In genomic region chr2:118521272-118521671, GRCh38 we compare ENCODE assay signal across 29 cellular contexts.
"Had no signal": no experiment of that assay in that cellular context is flagged by ENCODE, and none has a peak within 500 bp of the region (broad histone marks: within the 10 kb centered on the region; RNA-seq: fewer than 3 reads in every experiment).

No MANE protein-coding gene starts in this region.

- H3K9me3 Mint-ChIP-seq: type B pancreatic cell had no signal

- DNase-seq: stimulated activated CD4-positive, alpha-beta T cell treated with anti-CD3 and anti-CD28 coated beads, Interleukin-2, amount 100 ng/mL, for 48 hours; stimulated activated CD4-positive, alpha-beta T cell treated with anti-CD3 and anti-CD28 coated beads, Interleukin-4, amount 100 ng/mL, for 1 hour; stimulated activated CD4-positive, alpha-beta T cell treated with anti-CD3 and anti-CD28 coated beads, Interleukin-4, amount 100 ng/mL, for 24 hours; stimulated activated CD4-positive, alpha-beta T cell treated with anti-CD3 and anti-CD28 coated beads, Interleukin-4, amount 100 ng/mL, for 4 hours; stimulated activated CD8-positive, alpha-beta memory T cell treated with anti-CD3 and anti-CD28 coated beads, Interleukin-4, amount 100 ng/mL, for 48 hours; stimulated activated naive B cell treated with anti-CD40 and anti-IgM and Interleukin-4, amounts not matched to agents 10 μg/mL and 1 μg/mL and 100 μg/mL, for 72 hours; stimulated activated naive CD4-positive, alpha-beta T cell; stimulated activated naive CD4-positive, alpha-beta T cell treated with Interleukin-2 at 50 U/mL for 16 hours; stimulated activated naive CD8-positive, alpha-beta T cell treated with anti-CD3 and anti-CD28 coated beads, Interleukin-15, amount 100 ng/mL, for 72 hours; stimulated activated naive CD8-positive, alpha-beta T cell treated with anti-CD3 and anti-CD28 coated beads, Interleukin-15, Interleukin-2, amounts not matched to agents 100 U/mL and 50 U/mL, for 24 hours; stomach; substantia nigra; testis; thyroid gland; tibial artery; transverse colon; trophoblast cell; upper lobe of left lung; upper lobe of right lung; uterus had no signal

- H3K4me3 ChIP-seq: stomach, suprapubic skin, testis, thoracic aorta, thyroid gland, tibial artery, tibial nerve, transverse colon, upper lobe of left lung, upper lobe of right lung, uterus, vagina had no signal

- H3K4me1 ChIP-seq: stomach, suprapubic skin, testis, thyroid gland, tibial artery, tibial nerve, transverse colon, upper lobe of left lung, upper lobe of right lung, uterus, vagina had no signal

- H3K27ac ChIP-seq: stomach, suprapubic skin, testis, thoracic aorta, thyroid gland, tibial artery, tibial nerve, transverse colon, upper lobe of left lung, upper lobe of right lung, uterus, vagina had no signal

- H3K27me3 Mint-ChIP-seq: stimulated activated memory B cell treated with anti-CD40 and anti-IgM and Interleukin-4, amounts not matched to agents 10 μg/mL and 1 μg/mL and 100 μg/mL, for 72 hours; stimulated activated naive B cell treated with anti-CD40 and anti-IgM and Interleukin-4, amounts not matched to agents 10 μg/mL and 1 μg/mL and 100 μg/mL, for 72 hours; stimulated activated naive CD8-positive, alpha-beta T cell treated with anti-CD3 and anti-CD28 coated beads, Interleukin-15, amount 100 ng/mL, for 72 hours; stimulated activated naive CD8-positive, alpha-beta T cell treated with anti-CD3 and anti-CD28 coated beads, Interleukin-15, Interleukin-2, amounts not matched to agents 100 ng/mL and 50 ng/mL, for 24 hours had no signal

- H3K27me3 ChIP-seq: stomach, suprapubic skin, testis, thyroid gland, tibial artery, tibial nerve, transverse colon, upper lobe of left lung, upper lobe of right lung, uterus, vagina had no signal

- H3K27ac Mint-ChIP-seq: stimulated activated effector memory CD8-positive, alpha-beta T cell treated with anti-CD3 and anti-CD28 coated beads, Interleukin-12 subunit alpha, Interleukin-12 subunit beta, amount 100 ng/mL, for 72 hours; stimulated activated memory B cell treated with anti-CD40 and anti-IgM and Interleukin-4, amounts not matched to agents 10 μg/mL and 1 μg/mL and 100 μg/mL, for 72 hours; stimulated activated naive B cell treated with anti-CD40 and anti-IgM and Interleukin-4, amounts not matched to agents 10 μg/mL and 1 μg/mL and 100 μg/mL, for 72 hours; stimulated activated naive CD8-positive, alpha-beta T cell treated with anti-CD3 and anti-CD28 coated beads, Interleukin-15, amount 100 ng/mL, for 72 hours; stimulated activated naive CD8-positive, alpha-beta T cell treated with anti-CD3 and anti-CD28 coated beads, Interleukin-15, Interleukin-2, amounts not matched to agents 100 ng/mL and 50 ng/mL, for 24 hours; type B pancreatic cell had no signal

- H3K9me3 ChIP-seq: testis, thyroid gland, transverse colon, upper lobe of right lung, uterus, vagina had no signal

- H3K4me1 Mint-ChIP-seq: stimulated activated effector memory CD8-positive, alpha-beta T cell treated with anti-CD3 and anti-CD28 coated beads, Interleukin-12 subunit alpha, Interleukin-12 subunit beta, amount 100 ng/mL, for 72 hours; stimulated activated memory B cell treated with anti-CD40 and anti-IgM and Interleukin-4, amounts not matched to agents 10 μg/mL and 1 μg/mL and 100 μg/mL, for 72 hours; stimulated activated naive B cell treated with anti-CD40 and anti-IgM and Interleukin-4, amounts not matched to agents 10 μg/mL and 1 μg/mL and 100 μg/mL, for 72 hours; stimulated activated naive CD8-positive, alpha-beta T cell treated with anti-CD3 and anti-CD28 coated beads, Interleukin-15, amount 100 ng/mL, for 72 hours had no signal

- H3K36me3 Mint-ChIP-seq: stimulated activated effector memory CD8-positive, alpha-beta T cell treated with anti-CD3 and anti-CD28 coated beads, Interleukin-12 subunit alpha, Interleukin-12 subunit beta, amount 100 ng/mL, for 72 hours; stimulated activated memory B cell treated with anti-CD40 and anti-IgM and Interleukin-4, amounts not matched to agents 10 μg/mL and 1 μg/mL and 100 μg/mL, for 72 hours; stimulated activated naive B cell treated with anti-CD40 and anti-IgM and Interleukin-4, amounts not matched to agents 10 μg/mL and 1 μg/mL and 100 μg/mL, for 72 hours; type B pancreatic cell had no signal

- FAIRE-seq: urothelium cell line had no signal

- H3K36me3 ChIP-seq: stomach, suprapubic skin, thoracic aorta, thyroid gland, tibial artery, tibial nerve, transverse colon, upper lobe of left lung, upper lobe of right lung, uterus, vagina had no signal

- H3K4me3 Mint-ChIP-seq: stimulated activated effector memory CD8-positive, alpha-beta T cell treated with anti-CD3 and anti-CD28 coated beads, Interleukin-12 subunit alpha, Interleukin-12 subunit beta, amount 100 ng/mL, for 72 hours; stimulated activated memory B cell treated with anti-CD40 and anti-IgM and Interleukin-4, amounts not matched to agents 10 μg/mL and 1 μg/mL and 100 μg/mL, for 72 hours; stimulated activated naive B cell treated with anti-CD40 and anti-IgM and Interleukin-4, amounts not matched to agents 10 μg/mL and 1 μg/mL and 100 μg/mL, for 72 hours; stimulated activated naive CD8-positive, alpha-beta T cell treated with anti-CD3 and anti-CD28 coated beads, Interleukin-15, amount 100 ng/mL, for 72 hours; stimulated activated naive CD8-positive, alpha-beta T cell treated with anti-CD3 and anti-CD28 coated beads, Interleukin-15, Interleukin-2, amounts not matched to agents 100 ng/mL and 50 ng/mL, for 24 hours; type B pancreatic cell had no signal

- ATAC-seq: stimulated activated effector memory CD8-positive, alpha-beta T cell treated with anti-CD3 and anti-CD28 coated beads, Interleukin-12 subunit alpha, Interleukin-12 subunit beta, amount 100 ng/mL, for 72 hours; stimulated activated memory B cell treated with anti-CD40 and anti-IgM and Interleukin-4, amounts not matched to agents 10 μg/mL and 1 μg/mL and 100 μg/mL, for 72 hours; stimulated activated naive B cell treated with anti-CD40 and anti-IgM and Interleukin-4, amounts not matched to agents 10 μg/mL and 1 μg/mL and 100 μg/mL, for 72 hours; stimulated activated naive CD8-positive, alpha-beta T cell treated with anti-CD3 and anti-CD28 coated beads, Interleukin-15, amount 100 ng/mL, for 72 hours; stimulated activated naive CD8-positive, alpha-beta T cell treated with anti-CD3 and anti-CD28 coated beads, Interleukin-15, Interleukin-2, amounts not matched to agents 100 U/mL and 50 U/mL, for 24 hours; upper lobe of right lung had no signal
